In the genomic region with DNA sequence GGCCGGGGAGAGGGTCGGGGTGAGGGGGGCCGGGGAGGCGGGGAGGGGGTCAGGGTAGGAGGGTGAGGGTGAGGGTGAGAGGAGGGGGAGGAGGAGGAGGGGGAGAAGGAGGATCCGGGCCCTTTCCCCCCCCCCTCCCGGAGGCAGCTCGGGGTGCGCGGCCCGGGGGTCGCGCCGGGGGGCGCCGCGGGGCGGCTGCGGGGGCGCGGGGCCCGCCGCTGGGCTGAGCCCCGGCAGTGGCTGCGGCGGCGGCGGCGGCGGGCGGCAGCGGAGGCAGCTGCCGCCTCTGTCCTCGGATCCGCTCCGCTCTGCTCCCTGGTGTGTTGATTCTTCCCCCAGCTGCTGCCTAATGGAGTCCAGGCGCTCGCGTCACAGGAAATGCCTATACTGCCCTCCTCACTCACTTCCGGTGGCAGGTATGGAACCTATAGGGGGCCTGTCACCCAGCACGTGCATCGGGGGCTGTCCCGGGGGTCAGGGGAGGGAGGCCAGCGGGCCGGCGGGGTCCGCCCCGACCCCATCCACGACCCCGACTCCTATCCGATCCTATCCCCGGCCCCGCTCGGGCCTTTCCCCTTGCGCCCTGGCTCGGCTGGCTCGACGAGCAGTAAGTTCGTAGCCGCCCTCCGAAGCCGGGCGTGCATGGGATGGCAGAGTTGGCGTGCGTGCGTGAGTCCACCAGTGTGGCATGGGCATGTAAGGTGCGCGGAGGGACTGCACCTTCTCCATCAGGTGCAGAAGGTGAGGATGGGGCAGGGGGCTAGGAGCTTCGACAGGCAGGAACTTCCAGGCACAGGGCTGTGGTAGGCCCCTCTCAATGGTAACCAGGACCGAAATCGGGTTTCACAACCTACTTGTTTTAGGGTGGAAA, we compare ENCODE assay signal across 8 cellular contexts. TPM values are rescaled to one million over a fixed set of nuclear protein-coding genes. Genes with fewer than 3 reads are reported as not detected.
DNase-seq lines count a peak whose midpoint lies in the region; ATAC-seq and TF ChIP-seq lines count a peak whose summit lies in the region.

A gene (minus strand): TSS at position 351 of the 871 bp plus-strand sequence.

- TF ChIP-seq CTCF in IMR-90 (conservative IDR thresholded peaks at IDR 0.05; ENCODE audit: low read depth, low read length), result 0 out of 2 replicates have a peak, but pooled peaks have one; percentile 8
- no peak for TF ChIP-seq CTCF in Panc1 (IDR thresholded peaks at IDR 0.05)

- peak within 1 kb of the TSS; percentile 85 for H2BK20ac ChIP-seq in IMR-90 (ENCODE audit: low read depth, low read length)

- H3K36me3 ChIP-seq in IMR-90 (ENCODE audit: control insufficient read depth, insufficient read depth, low read length), result no peaks in the 10 kb centered on the region; the same call in 1 of the 2 replicates
- H3K36me3 ChIP-seq in Panc1 (ENCODE audit: control insufficient read depth, insufficient read depth, low read length), result peaks cover 20% of the 10 kb centered on the region
- no peaks in the 10 kb centered on the region for H3K36me3 ChIP-seq in muscle layer of colon (ENCODE audit: insufficient read depth, low read length)

- H3K4me2 ChIP-seq in IMR-90 (ENCODE audit: low read depth, low read length), result peak within 1 kb of the TSS; percentile 97

- H3K14ac ChIP-seq in IMR-90 (replicated peaks; ENCODE audit: low read depth, low read length), result peak within 1 kb of the TSS; percentile 96

- CTCF ChIA-PET in IMR-90 (lab: Yijun Ruan, JAX) (interaction anchor here (2.2 kb wide), 1 partner anchor 23 kb away, joined by 8 read pairs; no protein-coding TSS in a partner anchor), Panc1 (lab: Charles Lee) (interaction anchor here (0.6 kb wide), 1 partner anchor 56 kb away, joined by 3 read pairs; no protein-coding TSS in a partner anchor)

- intact Hi-C loops in IMR-90 (cut with micrococcal nuclease), result loop anchor here (1.0 to 10.0 kb wide), 4 partner anchors 23 to 490 kb away; a partner anchor contains a TSS
- intact Hi-C loops in Panc1 (cut with micrococcal nuclease; ENCODE audit: unreplicated experiment), result no loop called here

- dilution Hi-C loops in IMR-90 (cut with HindIII; ENCODE audit: low sequenced_read_pairs, unreplicated experiment), result no loop called here

- H4K91ac ChIP-seq in IMR-90 (ENCODE audit: insufficient read depth, low read depth, low read length), result peak within 1 kb of the TSS; percentile 87

- H3K23ac ChIP-seq in IMR-90 (ENCODE audit: low read depth, low read length), result peak within 1 kb of the TSS; percentile 94

- no TSS peak for BruUV-seq in IMR-90 (replicated peaks; lab: Mats Ljungman, UMichigan)
- no TSS peak for BruUV-seq in Panc1 (replicated peaks; lab: Mats Ljungman, UMichigan)

- POLR2A ChIA-PET in IMR-90 (lab: Charles Lee; ENCODE audit: unreplicated experiment), result interaction anchor here (0.6 to 0.8 kb wide), 3 partner anchors 22 to 96 kb away, joined by 3 to 5 read pairs (median 3); no protein-coding TSS in a partner anchor
- POLR2A ChIA-PET in Panc1 (lab: Charles Lee), result interaction anchor here (0.5 kb wide), 2 partner anchors 292 to 1723 kb away, joined by 3 to 8 read pairs; a partner anchor contains a TSS

- peak within 1 kb of the TSS; percentile 100 for H2AK5ac ChIP-seq in IMR-90 (ENCODE audit: low read depth, low read length)

- no peaks in the 10 kb centered on the region for H3K27me3 Mint-ChIP-seq in activated T-cell treated with anti-CD3 and anti-CD28 coated beads, Interleukin-2, amount 50 U/mL, for 24 hours

- peak within 1 kb of the TSS; percentile 99 for H3K27ac ChIP-seq in IMR-90 (ENCODE audit: insufficient read depth, low read length)
- peak within 1 kb of the TSS; percentile 94 for H3K27ac ChIP-seq in Panc1 (ENCODE audit: low read length)
- peak within 1 kb of the TSS; percentile 95 for H3K27ac ChIP-seq in muscle layer of colon (ENCODE audit: low read depth, low read length)

- H3K4me3 Mint-ChIP-seq in activated T-cell treated with anti-CD3 and anti-CD28 coated beads, Interleukin-2, amount 50 U/mL, for 24 hours, result peak within 1 kb of the TSS; percentile 96

- ATAC-seq in GM21529 (IDR thresholded peaks at IDR 0.05; ENCODE audit: unreplicated experiment) (peak; percentile 84), IMR-90 (ENCODE audit: low read depth) (peak; percentile 74), Panc1 (peak; percentile 97), esophagus mucosa (peak; percentile 85)

- H3K4me3 ChIP-seq in IMR-90 (ENCODE audit: insufficient read depth, low read depth, low read length) (peak within 1 kb of the TSS; percentile 77), Panc1 (ENCODE audit: low read depth in 2 of 2, low read length in 2 of 2) (peak within 1 kb of the TSS; percentile 90 to 92), muscle layer of colon (ENCODE audit: low read depth in 1 of 2, low read length in 2 of 2) (peak within 1 kb of the TSS; percentile 96 to 98)

- H3K9me3 ChIP-seq in IMR-90 (ENCODE audit: control insufficient read depth, insufficient read depth, low read length) (no peaks in the 10 kb centered on the region), Panc1 (ENCODE audit: control insufficient read depth, insufficient read depth, low read depth, low read length) (no peaks in the 10 kb centered on the region), muscle layer of colon (ENCODE audit: low read length) (no peaks in the 10 kb centered on the region)

- H2AK9ac ChIP-seq in IMR-90 (replicated peaks; ENCODE audit: low read depth, low read length, poor library complexity), result peak within 1 kb of the TSS; percentile 98

- H4K20me1 ChIP-seq in IMR-90 (ENCODE audit: insufficient read depth, low read length), result peaks cover 32% of the 10 kb centered on the region

- H3K36me3 Mint-ChIP-seq in activated T-cell treated with anti-CD3 and anti-CD28 coated beads, Interleukin-2, amount 50 U/mL, for 24 hours (ENCODE audit: low read depth), result peaks cover 54% of the 10 kb centered on the region

- H3K9me3 Mint-ChIP-seq in activated T-cell treated with anti-CD3 and anti-CD28 coated beads, Interleukin-2, amount 50 U/mL, for 24 hours, result no peaks in the 10 kb centered on the region

- H3K4me1 Mint-ChIP-seq in activated T-cell treated with anti-CD3 and anti-CD28 coated beads, Interleukin-2, amount 50 U/mL, for 24 hours (ENCODE audit: low read depth), result peaks cover 65% of the 10 kb centered on the region

- peaks cover 9 to 36% of the 10 kb centered on the region in 2 experiments for H3K79me1 ChIP-seq in IMR-90 (ENCODE audit: low read depth in 1 of 2, low read length in 2 of 2)

- TF ChIP-seq POLR2A in IMR-90 (IDR thresholded peaks at IDR 0.05; ENCODE audit: low read depth, low read length), result peak; percentile 90

- H3K9me1 ChIP-seq in IMR-90 (ENCODE audit: insufficient read depth, low read length), result peaks cover 7% of the 10 kb centered on the region

- H3K27me3 ChIP-seq in IMR-90 (ENCODE audit: control insufficient read depth, insufficient read depth, low read length) (no peaks in the 10 kb centered on the region), Panc1 (ENCODE audit: control insufficient read depth, insufficient read depth, low read length) (no peaks in the 10 kb centered on the region), muscle layer of colon (ENCODE audit: control insufficient read depth in 1 of 2, insufficient read depth in 2 of 2, low read length in 2 of 2) (no peaks in the 10 kb centered on the region)

- H3K9ac ChIP-seq in IMR-90 (ENCODE audit: low read depth, low read length) (peak within 1 kb of the TSS; percentile 92), muscle layer of colon (ENCODE audit: low read length) (peak within 1 kb of the TSS; percentile 96)

- peak; percentile 72 for DNase-seq in DMS53 treated with DMSO at 0.1 percent for 48 hours (lab: John Stamatoyannopoulos, UW; ENCODE audit: unreplicated experiment)
- peak; percentile 80 for DNase-seq in IMR-90
- DNase-seq in Panc1 (ENCODE audit: low read depth, low spot score), result no peak
- peak; percentile 87 for DNase-seq in activated T-cell treated with anti-CD3 and anti-CD28 coated beads, Interleukin-2, amount 50 U/mL, for 24 hours
- peak; percentile 64 for DNase-seq in stimulated activated CD8-positive, alpha-beta memory T cell treated with anti-CD3 and anti-CD28 coated beads, Interleukin-7, amount 100 ng/mL, for 24 hours (ENCODE audit: low read depth)

- peak within 1 kb of the TSS; percentile 99 for H3K4ac ChIP-seq in IMR-90 (ENCODE audit: low read depth, low read length)

- WGBS in IMR-90 (ENCODE audit: extremely low coverage in 2 of 2, insufficient read length in 1 of 2), 2 experiments, result 2% methylated on average over 23 of the region's 70 CpGs; no CpG with 5 or more reads in 1 of the 2 experiments

- H4K5ac ChIP-seq in IMR-90 (ENCODE audit: low read depth, low read length), result peak within 1 kb of the TSS; percentile 95

- peak within 1 kb of the TSS; percentile 53 for H2BK15ac ChIP-seq in IMR-90 (ENCODE audit: low read depth, low read length)

- in situ Hi-C loops in IMR-90 (cut with MboI; ENCODE audit: low sequenced_read_pairs) (no loop called here), Panc1 (cut with HindIII; ENCODE audit: low pct_unique_long_range_greater_than_20kb, low sequenced_read_pairs) (no loop called here)

- H2BK120ac ChIP-seq in IMR-90 (ENCODE audit: low read depth, low read length), result peak within 1 kb of the TSS; percentile 75

- H3K18ac ChIP-seq in IMR-90 (ENCODE audit: low read depth, low read length), result peak within 1 kb of the TSS; percentile 94

- H4K8ac ChIP-seq in IMR-90 (ENCODE audit: low read depth in 2 of 2, low read length in 2 of 2), result peak within 1 kb of the TSS; percentile 97 to 99

- TF ChIP-seq RAD21 in IMR-90 (IDR thresholded peaks at IDR 0.05; ENCODE audit: low read length), result no peak

- peak within 1 kb of the TSS; percentile 45; the same call in 1 of the 2 replicates for H3K56ac ChIP-seq in IMR-90 (ENCODE audit: extremely low read depth, insufficient read depth, low read length)

- H2BK5ac ChIP-seq in IMR-90 (ENCODE audit: low read depth, low read length, poor library complexity, severe bottlenecking), result peak within 1 kb of the TSS; percentile 96

- H3K27ac Mint-ChIP-seq in activated T-cell treated with anti-CD3 and anti-CD28 coated beads, Interleukin-2, amount 50 U/mL, for 24 hours, result peak within 1 kb of the TSS; percentile 99

- H3K4me1 ChIP-seq in IMR-90 (ENCODE audit: control insufficient read depth, insufficient read depth, low read length) (peaks cover 4% of the 10 kb centered on the region; the same call in 1 of the 2 replicates), Panc1 (ENCODE audit: control insufficient read depth, insufficient read depth, low read length) (peaks cover 39% of the 10 kb centered on the region), muscle layer of colon (ENCODE audit: insufficient read depth, low read length) (peaks cover 29% of the 10 kb centered on the region)

- H2AFZ ChIP-seq in IMR-90 (replicated peaks; ENCODE audit: low read length, poor library complexity), result peak within 1 kb of the TSS; percentile 95

TF ChIP-seq in IMR-90, 13 proteins besides CTCF, POLR2A, EP300 and RAD21 (continues in another document):
- TF ChIP-seq MXI1 (IDR thresholded peaks at IDR 0.05; ENCODE audit: borderline replicate concordance, low read depth, low read length) (peak; percentile 83; the same call in 1 of the 2 replicates), RFX5 (IDR thresholded peaks at IDR 0.05; ENCODE audit: low read depth, low read length) (no peak)

RNA-seq across cellular contexts. Expression of the gene that starts here (rescaled TPM):
- total RNA-seq in IMR-90 (2012; rRNA removed) (23.8 and 41.4 TPM in 2 replicates), Panc1 (2021; ENCODE audit: unreplicated experiment) (91.3 TPM), esophagus mucosa (52.9 TPM)
- polyA plus RNA-seq in IMR-90 (2012; rRNA removed), result 31.1 and 46.4 TPM in 2 replicates
- polyA plus RNA-seq in IMR-90 (2012; cell fraction: cytosol; rRNA removed), result 13.2 and 15.6 TPM in 2 replicates
- 14.3 and 60.9 TPM in 2 replicates for polyA plus RNA-seq in IMR-90 (2012; cell fraction: nucleus; rRNA removed; ENCODE audit: low replicate concordance)
- polyA plus RNA-seq in Panc1 (2012; ENCODE audit: insufficient read length), result 56.8 TPM
